Comparison of ENCODE assay signal across 11 cellular contexts in the genomic region with DNA sequence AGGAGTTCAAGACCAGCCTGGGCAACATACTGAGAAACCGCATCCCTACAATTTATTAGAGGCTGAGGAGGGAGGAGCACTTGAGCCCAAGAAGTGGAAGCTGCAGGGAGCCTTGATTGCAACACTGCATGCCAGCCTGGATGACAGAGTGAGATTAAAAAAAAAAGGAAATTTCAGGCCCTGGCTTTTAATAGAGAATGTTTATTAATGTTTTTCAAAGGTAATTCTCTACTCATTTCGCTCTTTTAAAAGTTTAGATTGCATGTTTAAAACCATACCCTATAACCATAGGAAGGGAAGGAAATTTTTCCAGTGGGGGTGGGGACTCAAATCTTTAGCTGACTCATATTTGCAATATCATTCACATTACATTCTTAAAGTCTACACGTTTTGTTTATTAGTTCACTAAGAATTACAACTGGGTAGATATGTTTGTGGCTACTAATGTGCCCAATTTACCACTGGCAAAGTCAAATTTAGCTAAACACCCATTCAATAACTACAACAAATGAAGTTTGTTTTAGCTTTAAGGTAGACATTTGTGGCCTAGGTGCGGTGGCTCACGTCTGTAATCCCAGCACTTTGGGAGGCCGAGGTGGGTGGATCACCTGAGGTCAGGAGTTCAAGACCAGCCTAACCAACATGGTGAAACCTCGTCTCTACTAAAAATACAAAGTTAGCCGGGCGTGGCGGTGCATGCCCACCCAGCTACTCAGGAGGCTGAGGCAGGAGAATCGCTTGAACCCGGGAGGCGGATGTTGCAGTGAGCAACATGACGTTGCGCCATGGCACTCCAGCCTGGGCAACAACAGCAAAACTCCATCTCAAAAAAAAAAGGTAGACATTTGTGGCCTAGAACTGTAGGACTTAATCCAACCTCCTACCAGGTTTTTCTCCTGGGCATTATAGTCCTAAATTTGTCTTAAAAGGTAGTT. TPM values are rescaled to one million over a fixed set of nuclear protein-coding genes. Genes with fewer than 3 reads are reported as not detected.
DNase-seq lines count a peak whose midpoint lies in the region; ATAC-seq and TF ChIP-seq lines count a peak whose summit lies in the region.
"Had no signal": no experiment of that assay in that cellular context is flagged by ENCODE, and none has a peak within 500 bp of the region (broad histone marks: within the 10 kb centered on the region; RNA-seq: fewer than 3 reads in every experiment).

No MANE protein-coding gene starts in this region.

- WGBS in gastroesophageal sphincter (ENCODE audit: low coverage in 1 of 2), 2 donors = 28 to 74% methylated on average over 3 to 5 of the region's 15 CpGs

- H3K4me3 ChIP-seq in PC-9 (peak overlapping the region; percentile 18; the same call in 1 of the 2 replicates), gastroesophageal sphincter (no peak overlapping the region)

- H3K36me3 ChIP-seq in PC-9 (ENCODE audit: low read depth) (no peaks in the 10 kb centered on the region), gastroesophageal sphincter (peaks cover 0 to 4% of the 10 kb centered on the region in 2 donors)

- H3K27me3 Mint-ChIP-seq in activated naive CD4-positive, alpha-beta T cell treated with anti-CD3 and anti-CD28 coated beads, Interleukin-2, amount 50 U/mL, for 24 hours = no peaks in the 10 kb centered on the region
- H3K27me3 Mint-ChIP-seq in endothelial cell (ENCODE audit: unreplicated experiment) (peaks cover 6% of the 10 kb centered on the region), natural killer cell (ENCODE audit: low read depth in 2 of 2) (no peaks in the 10 kb centered on the region)

- TF ChIP-seq CTCF in PC-9 (conservative IDR thresholded peaks at IDR 0.05) (no peak), endothelial cell (IDR thresholded peaks at IDR 0.05; ENCODE audit: unreplicated experiment) (no peak), gastroesophageal sphincter (IDR thresholded peaks at IDR 0.05) (no peak), natural killer cell (IDR thresholded peaks at IDR 0.05) (no peak)

- intact Hi-C loops in PC-9 (cut with micrococcal nuclease; ENCODE audit: unreplicated experiment) = no loop called here
- intact Hi-C loops in natural killer cell (cut with micrococcal nuclease) = no loop called here

- ATAC-seq in stimulated activated effector memory CD8-positive, alpha-beta T cell treated with anti-CD3 and anti-CD28 coated beads, Interleukin-12 subunit alpha, Interleukin-12 subunit beta, amount 100 ng/mL, for 72 hours = no peak
- no peak for ATAC-seq in GM19463 (IDR thresholded peaks at IDR 0.05; ENCODE audit: unreplicated experiment)
- ATAC-seq in gastroesophageal sphincter = no peak
- no peak for ATAC-seq in natural killer cell

- no peaks in the 10 kb centered on the region for H3K9me3 Mint-ChIP-seq in activated naive CD4-positive, alpha-beta T cell treated with anti-CD3 and anti-CD28 coated beads, Interleukin-2, amount 50 U/mL, for 24 hours
- H3K9me3 Mint-ChIP-seq in endothelial cell (ENCODE audit: unreplicated experiment) (no peaks in the 10 kb centered on the region), natural killer cell (no peaks in the 10 kb centered on the region)
- H3K9me3 Mint-ChIP-seq in stimulated activated effector memory CD8-positive, alpha-beta T cell treated with anti-CD3 and anti-CD28 coated beads, Interleukin-12 subunit alpha, Interleukin-12 subunit beta, amount 100 ng/mL, for 72 hours = no peaks in the 10 kb centered on the region

- peak overlapping the region; percentile 91 for H3K4me2 ChIP-seq in PC-9

- peak overlapping the region; percentile 50 for H3K4me3 Mint-ChIP-seq in activated naive CD4-positive, alpha-beta T cell treated with anti-CD3 and anti-CD28 coated beads, Interleukin-2, amount 50 U/mL, for 24 hours
- H3K4me3 Mint-ChIP-seq in endothelial cell (ENCODE audit: unreplicated experiment) (no peak overlapping the region), natural killer cell (no peak overlapping the region)
- peak overlapping the region; percentile 30 for H3K4me3 Mint-ChIP-seq in stimulated activated effector memory CD8-positive, alpha-beta T cell treated with anti-CD3 and anti-CD28 coated beads, Interleukin-12 subunit alpha, Interleukin-12 subunit beta, amount 100 ng/mL, for 72 hours

- TF ChIP-seq EP300 in gastroesophageal sphincter (IDR thresholded peaks at IDR 0.05) = no peak

- H3K9me3 ChIP-seq in PC-9 (ENCODE audit: insufficient read depth, low read depth) = no peaks in the 10 kb centered on the region
- H3K9me3 ChIP-seq in gastroesophageal sphincter = no peaks in the 10 kb centered on the region

- H3K4me1 ChIP-seq in PC-9 (replicated peaks; ENCODE audit: insufficient read depth) (peaks cover 40% of the 10 kb centered on the region), gastroesophageal sphincter (peaks cover 0 to 51% (median 8%) of the 10 kb centered on the region in 3 donors)

- peaks cover 7% of the 10 kb centered on the region for H3K36me3 Mint-ChIP-seq in activated naive CD4-positive, alpha-beta T cell treated with anti-CD3 and anti-CD28 coated beads, Interleukin-2, amount 50 U/mL, for 24 hours
- peaks cover 5% of the 10 kb centered on the region for H3K36me3 Mint-ChIP-seq in endothelial cell (ENCODE audit: low read depth, unreplicated experiment)
- H3K36me3 Mint-ChIP-seq in stimulated activated effector memory CD8-positive, alpha-beta T cell treated with anti-CD3 and anti-CD28 coated beads, Interleukin-12 subunit alpha, Interleukin-12 subunit beta, amount 100 ng/mL, for 72 hours = peaks cover 23% of the 10 kb centered on the region
- H3K36me3 Mint-ChIP-seq in natural killer cell = no peaks in the 10 kb centered on the region

- BruUV-seq in PC-9 (replicated peaks; lab: Mats Ljungman, UMichigan) = no TSS peak

- CTCF ChIA-PET in PC-9 (lab: Charles Lee) = no interaction called here

- peaks cover 100% of the 10 kb centered on the region for H3K79me2 ChIP-seq in PC-9 (ENCODE audit: low read depth)

- TF ChIP-seq POLR2A in gastroesophageal sphincter (IDR thresholded peaks at IDR 0.05) = no peak

- no peaks in the 10 kb centered on the region for H3K27me3 ChIP-seq in PC-9 (ENCODE audit: insufficient read depth, low read depth)
- H3K27me3 ChIP-seq in gastroesophageal sphincter = no peaks in the 10 kb centered on the region

- peak overlapping the region; percentile 59 for H3K27ac Mint-ChIP-seq in activated naive CD4-positive, alpha-beta T cell treated with anti-CD3 and anti-CD28 coated beads, Interleukin-2, amount 50 U/mL, for 24 hours
- H3K27ac Mint-ChIP-seq in endothelial cell (ENCODE audit: unreplicated experiment) (peak overlapping the region; percentile 24), natural killer cell (no peak overlapping the region)
- no peak overlapping the region for H3K27ac Mint-ChIP-seq in stimulated activated effector memory CD8-positive, alpha-beta T cell treated with anti-CD3 and anti-CD28 coated beads, Interleukin-12 subunit alpha, Interleukin-12 subunit beta, amount 100 ng/mL, for 72 hours

- H2AFZ ChIP-seq in PC-9 = no peak overlapping the region

- peaks cover 13% of the 10 kb centered on the region for H3F3A ChIP-seq in PC-9 (ENCODE audit: insufficient read depth, low read depth)

- no peaks in the 10 kb centered on the region for H3K9me2 ChIP-seq in PC-9 (ENCODE audit: insufficient read depth)

- H3K27ac ChIP-seq in PC-9 (peak overlapping the region; percentile 78), gastroesophageal sphincter (no peak overlapping the region)

- H4K20me1 ChIP-seq in PC-9 (ENCODE audit: insufficient read depth) = peaks cover 68% of the 10 kb centered on the region

- DNase-seq in activated naive CD4-positive, alpha-beta T cell treated with Interleukin-2 at 50 U/mL for 16 hours = no peak
- DNase-seq in PC-9 = peak; percentile 17 to 59
- DNase-seq in endothelial cell (ENCODE audit: low spot score) = no peak
- no peak for DNase-seq in stimulated activated effector memory CD8-positive, alpha-beta T cell treated with anti-CD3 and anti-CD28 coated beads, Interleukin-12 subunit alpha, Interleukin-12 subunit beta, amount 100 ng/mL, for 72 hours (ENCODE audit: low spot score in 2 of 2)
- DNase-seq in natural killer cell = no peak
- DNase-seq: kidney glomerular epithelial cell, NCI-H526 had no signal

- H3K4me1 Mint-ChIP-seq in activated naive CD4-positive, alpha-beta T cell treated with anti-CD3 and anti-CD28 coated beads, Interleukin-2, amount 50 U/mL, for 24 hours = peaks cover 56% of the 10 kb centered on the region
- H3K4me1 Mint-ChIP-seq in endothelial cell (ENCODE audit: unreplicated experiment) (peaks cover 17% of the 10 kb centered on the region), natural killer cell (peaks cover 19 to 37% of the 10 kb centered on the region in 2 donors)
- H3K4me1 Mint-ChIP-seq in stimulated activated effector memory CD8-positive, alpha-beta T cell treated with anti-CD3 and anti-CD28 coated beads, Interleukin-12 subunit alpha, Interleukin-12 subunit beta, amount 100 ng/mL, for 72 hours = peaks cover 44% of the 10 kb centered on the region

- POLR2A ChIA-PET in PC-9 (lab: Charles Lee; ENCODE audit: unreplicated experiment) = interaction anchor here (0.6 to 0.7 kb wide), 5 partner anchors 57 to 1462 kb away, joined by 3 to 4 read pairs (median 3); no protein-coding TSS in a partner anchor

RNA-seq across cellular contexts. Expression of gene KDM5B, which starts 5.0 kb away (rescaled TPM):
- total RNA-seq in PC-9 (2021) (99.8 and 110 TPM in 2 replicates), endothelial cell (ENCODE audit: unreplicated experiment) (195 TPM), gastroesophageal sphincter (10 to 100 TPM; 29.2 to 41.4 (median 34.8) TPM), natural killer cell (100 to 1,000 TPM; 107 to 121 (median 108) TPM)

RNA-seq across cellular contexts. Expression of gene PCAT6, which starts 7.5 kb away (rescaled TPM):
- 1.7 and 3.6 TPM in 2 replicates for total RNA-seq in PC-9 (2021)
- total RNA-seq in endothelial cell (ENCODE audit: unreplicated experiment) = 2.0 TPM
- total RNA-seq in gastroesophageal sphincter = not detected
- total RNA-seq in natural killer cell = 1 to 10 TPM in 2 of 3 donors, not detected in 1; 1.1 to 1.5 TPM
- total RNA-seq: skeletal muscle tissue had no signal

Comparison
In these comparisons a context has a peak if more than half of its experiments do, and no peak if none do; other contexts are left out.
1. H3K27ac Mint-ChIP-seq: peak in activated naive CD4-positive, alpha-beta T cell treated with anti-CD3 and anti-CD28 coated beads, Interleukin-2, amount 50 U/mL, for 24 hours (single experiment) and endothelial cell (single experiment); none in stimulated activated effector memory CD8-positive, alpha-beta T cell treated with anti-CD3 and anti-CD28 coated beads, Interleukin-12 subunit alpha, Interleukin-12 subunit beta, amount 100 ng/mL, for 72 hours (single experiment) and natural killer cell (0 of 2).
2. H3K4me3 Mint-ChIP-seq: peak in activated naive CD4-positive, alpha-beta T cell treated with anti-CD3 and anti-CD28 coated beads, Interleukin-2, amount 50 U/mL, for 24 hours (single experiment) and stimulated activated effector memory CD8-positive, alpha-beta T cell treated with anti-CD3 and anti-CD28 coated beads, Interleukin-12 subunit alpha, Interleukin-12 subunit beta, amount 100 ng/mL, for 72 hours (single experiment); none in endothelial cell (single experiment) and natural killer cell (single experiment).
3. DNase-seq: peak in PC-9 (2 of 2); none in activated naive CD4-positive, alpha-beta T cell treated with Interleukin-2 at 50 U/mL for 16 hours (single experiment), endothelial cell (single experiment), stimulated activated effector memory CD8-positive, alpha-beta T cell treated with anti-CD3 and anti-CD28 coated beads, Interleukin-12 subunit alpha, Interleukin-12 subunit beta, amount 100 ng/mL, for 72 hours (0 of 2) and natural killer cell (single experiment).